Comparison of ENCODE assay signal across 1 cellular context in genomic region chr5:98781964-98782363, GRCh38.
TF ChIP-seq lines count a peak whose summit lies in the region.

No MANE protein-coding gene starts in this region.

TF ChIP-seq in GM12878, 131 proteins besides CTCF, POLR2A, EP300 and RAD21 (continued from another document):
- TF ChIP-seq PRDM15 (CRISPR knock-in tag; IDR thresholded peaks at IDR 0.05) = no peak
- TF ChIP-seq EZH2 (IDR thresholded peaks at IDR 0.05; ENCODE audit: borderline replicate concordance, control insufficient read depth, low read depth, low read length) = no peak
- no peak for TF ChIP-seq RAD51 (IDR thresholded peaks at IDR 0.05)
- no peak for TF ChIP-seq EED (IDR thresholded peaks at IDR 0.05; ENCODE audit: low read depth)
- TF ChIP-seq, protein P1, sequence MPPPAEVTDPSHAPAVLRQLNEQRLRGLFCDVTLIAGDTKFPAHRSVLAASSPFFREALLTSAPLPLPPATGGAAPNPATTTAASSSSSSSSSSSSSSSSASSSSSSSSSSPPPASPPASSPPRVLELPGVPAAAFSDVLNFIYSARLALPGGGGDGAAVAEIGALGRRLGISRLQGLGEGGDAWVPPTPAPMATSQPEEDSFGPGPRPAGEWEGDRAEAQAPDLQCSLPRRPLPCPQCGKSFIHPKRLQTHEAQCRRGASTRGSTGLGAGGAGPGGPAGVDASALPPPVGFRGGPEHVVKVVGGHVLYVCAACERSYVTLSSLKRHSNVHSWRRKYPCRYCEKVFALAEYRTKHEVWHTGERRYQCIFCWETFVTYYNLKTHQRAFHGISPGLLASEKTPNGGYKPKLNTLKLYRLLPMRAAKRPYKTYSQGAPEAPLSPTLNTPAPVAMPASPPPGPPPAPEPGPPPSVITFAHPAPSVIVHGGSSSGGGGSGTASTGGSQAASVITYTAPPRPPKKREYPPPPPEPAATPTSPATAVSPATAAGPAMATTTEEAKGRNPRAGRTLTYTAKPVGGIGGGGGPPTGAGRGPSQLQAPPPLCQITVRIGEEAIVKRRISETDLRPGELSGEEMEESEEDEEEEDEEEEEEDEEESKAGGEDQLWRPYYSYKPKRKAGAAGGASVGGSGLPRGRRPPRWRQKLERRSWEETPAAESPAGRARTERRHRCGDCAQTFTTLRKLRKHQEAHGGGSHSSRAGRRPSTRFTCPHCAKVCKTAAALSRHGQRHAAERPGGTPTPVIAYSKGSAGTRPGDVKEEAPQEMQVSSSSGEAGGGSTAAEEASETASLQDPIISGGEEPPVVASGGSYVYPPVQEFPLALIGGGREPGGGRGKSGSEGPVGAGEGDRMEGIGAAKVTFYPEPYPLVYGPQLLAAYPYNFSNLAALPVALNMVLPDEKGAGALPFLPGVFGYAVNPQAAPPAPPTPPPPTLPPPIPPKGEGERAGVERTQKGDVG (CRISPR knock-in tag; IDR thresholded peaks at IDR 0.05) = no peak
- TF ChIP-seq EGR1 (IDR thresholded peaks at IDR 0.05; ENCODE audit: borderline replicate concordance in 1 of 2, low read depth in 2 of 2, low read length in 2 of 2) = no peak
- no peak for TF ChIP-seq KAT2A (conservative IDR thresholded peaks at IDR 0.05; ENCODE audit: control insufficient read depth, low read depth, low read length)
- TF ChIP-seq BRCA1 (IDR thresholded peaks at IDR 0.05; ENCODE audit: low read depth, low read length) = no peak
- TF ChIP-seq SMARCA5 (IDR thresholded peaks at IDR 0.05) = no peak
